Comparison of ENCODE assay signal across 9 cellular contexts in genomic region chr4:77146426-77147399, GRCh38. TPM values are rescaled to one million over a fixed set of nuclear protein-coding genes. Genes with fewer than 3 reads are reported as not detected.
A peak's percentile ranks its signal among the peaks of the same experiment; 100 is the strongest.
DNase-seq lines count a peak whose midpoint lies in the region; ATAC-seq and TF ChIP-seq lines count a peak whose summit lies in the region.
"Had no signal": no experiment of that assay in that cellular context is flagged by ENCODE, and none has a peak within 500 bp of the region (broad histone marks: within the 10 kb centered on the region; RNA-seq: fewer than 3 reads in every experiment).

No MANE protein-coding gene starts in this region.

- no peaks in the 10 kb centered on the region for H3K9me3 Mint-ChIP-seq in stimulated activated naive CD8-positive, alpha-beta T cell treated with anti-CD3 and anti-CD28 coated beads, Interleukin-15, Interleukin-2, amounts not matched to agents 100 ng/mL and 50 ng/mL, for 24 hours
- no peaks in the 10 kb centered on the region for H3K9me3 Mint-ChIP-seq in stimulated activated naive CD8-positive, alpha-beta T cell treated with anti-CD3 and anti-CD28 coated beads, Interleukin-15, amount 100 ng/mL, for 72 hours

- no peaks in the 10 kb centered on the region for H3K27me3 ChIP-seq in left lung

- no peaks in the 10 kb centered on the region for H3K27me3 Mint-ChIP-seq in stimulated activated naive CD8-positive, alpha-beta T cell treated with anti-CD3 and anti-CD28 coated beads, Interleukin-15, Interleukin-2, amounts not matched to agents 100 ng/mL and 50 ng/mL, for 24 hours
- no peaks in the 10 kb centered on the region for H3K27me3 Mint-ChIP-seq in stimulated activated naive CD8-positive, alpha-beta T cell treated with anti-CD3 and anti-CD28 coated beads, Interleukin-15, amount 100 ng/mL, for 72 hours
- H3K27me3 Mint-ChIP-seq in T-helper 17 cell, result peaks cover 20% of the 10 kb centered on the region

- H3K4me1 Mint-ChIP-seq in stimulated activated naive CD8-positive, alpha-beta T cell treated with anti-CD3 and anti-CD28 coated beads, Interleukin-15, Interleukin-2, amounts not matched to agents 100 ng/mL and 50 ng/mL, for 24 hours (ENCODE audit: low read depth), result peaks cover 18% of the 10 kb centered on the region
- H3K4me1 Mint-ChIP-seq in stimulated activated naive CD8-positive, alpha-beta T cell treated with anti-CD3 and anti-CD28 coated beads, Interleukin-15, amount 100 ng/mL, for 72 hours, result peaks cover 18% of the 10 kb centered on the region
- peaks cover 15% of the 10 kb centered on the region for H3K4me1 Mint-ChIP-seq in T-helper 17 cell

- intact Hi-C loops in left lung (cut with DNase I), result no loop called here
- intact Hi-C loops in cardiac septum (cut with DNase I), result no loop called here

- H3K9me3 ChIP-seq in T-helper 17 cell (ENCODE audit: control insufficient read depth, low read length, poor library complexity, severe bottlenecking) (no peaks in the 10 kb centered on the region), left lung (no peaks in the 10 kb centered on the region)

- H3K4me3 Mint-ChIP-seq in stimulated activated naive CD8-positive, alpha-beta T cell treated with anti-CD3 and anti-CD28 coated beads, Interleukin-15, Interleukin-2, amounts not matched to agents 100 ng/mL and 50 ng/mL, for 24 hours, result no peak overlapping the region
- H3K4me3 Mint-ChIP-seq in stimulated activated naive CD8-positive, alpha-beta T cell treated with anti-CD3 and anti-CD28 coated beads, Interleukin-15, amount 100 ng/mL, for 72 hours, result no peak overlapping the region
- no peak overlapping the region for H3K4me3 Mint-ChIP-seq in T-helper 17 cell

- H3K36me3 Mint-ChIP-seq in stimulated activated naive CD8-positive, alpha-beta T cell treated with anti-CD3 and anti-CD28 coated beads, Interleukin-15, Interleukin-2, amounts not matched to agents 100 ng/mL and 50 ng/mL, for 24 hours (ENCODE audit: low read depth), result no peaks in the 10 kb centered on the region
- no peaks in the 10 kb centered on the region for H3K36me3 Mint-ChIP-seq in T-helper 17 cell (ENCODE audit: low read depth)

- H3K27ac ChIP-seq in left lung, result peak overlapping the region in 1 of 2 donors; percentile 70

- peak overlapping the region; percentile 39 for H3K27ac Mint-ChIP-seq in stimulated activated naive CD8-positive, alpha-beta T cell treated with anti-CD3 and anti-CD28 coated beads, Interleukin-15, Interleukin-2, amounts not matched to agents 100 ng/mL and 50 ng/mL, for 24 hours
- no peak overlapping the region for H3K27ac Mint-ChIP-seq in stimulated activated naive CD8-positive, alpha-beta T cell treated with anti-CD3 and anti-CD28 coated beads, Interleukin-15, amount 100 ng/mL, for 72 hours
- peak overlapping the region; percentile 43 for H3K27ac Mint-ChIP-seq in T-helper 17 cell

- peaks cover 0 to 16% of the 10 kb centered on the region in 2 donors for H3K4me1 ChIP-seq in left lung

- no peak for ATAC-seq in stimulated activated naive CD8-positive, alpha-beta T cell treated with anti-CD3 and anti-CD28 coated beads, Interleukin-15, amount 100 ng/mL, for 72 hours
- no peak for ATAC-seq in T-helper 17 cell
- ATAC-seq in left lung, result peak; percentile 74
- no peak for ATAC-seq in GM21390 (IDR thresholded peaks at IDR 0.05; ENCODE audit: unreplicated experiment)
- ATAC-seq in HG03378 (IDR thresholded peaks at IDR 0.05; ENCODE audit: unreplicated experiment), result no peak
- ATAC-seq in GM21528 (IDR thresholded peaks at IDR 0.05; ENCODE audit: low FRiP score, unreplicated experiment), result no peak

- no peaks in the 10 kb centered on the region for H3K36me3 ChIP-seq in left lung

- TF ChIP-seq CTCF in left lung (IDR thresholded peaks at IDR 0.05), result no peak

- no peak for DNase-seq in stimulated activated naive CD8-positive, alpha-beta T cell treated with anti-CD3 and anti-CD28 coated beads, Interleukin-15, amount 100 ng/mL, for 72 hours
- DNase-seq in T-helper 17 cell (no peak), left lung (no peak), cardiac septum (ENCODE audit: low spot score) (no peak)
- DNase-seq: activated gamma-delta T cell had no signal

- no peak overlapping the region for H3K4me3 ChIP-seq in left lung

RNA-seq across cellular contexts. Expression of gene CCNG2, which starts 10.3 kb away (rescaled TPM):
- total RNA-seq in T-helper 17 cell (10 to 100 TPM; 21.8 to 24.3 TPM), left lung (10 to 100 TPM; 31.6 to 45.4 TPM), cardiac septum (10.5 TPM)

Comparison
In these comparisons a context has a peak if more than half of its experiments do, and no peak if none do; other contexts are left out.
1. H3K27ac Mint-ChIP-seq: peak in stimulated activated naive CD8-positive, alpha-beta T cell treated with anti-CD3 and anti-CD28 coated beads, Interleukin-15, Interleukin-2, amounts not matched to agents 100 ng/mL and 50 ng/mL, for 24 hours (single experiment) and T-helper 17 cell (single experiment); none in stimulated activated naive CD8-positive, alpha-beta T cell treated with anti-CD3 and anti-CD28 coated beads, Interleukin-15, amount 100 ng/mL, for 72 hours (0 of 2).